1 cellular context compared by ENCODE assay signal in the genomic region with DNA sequence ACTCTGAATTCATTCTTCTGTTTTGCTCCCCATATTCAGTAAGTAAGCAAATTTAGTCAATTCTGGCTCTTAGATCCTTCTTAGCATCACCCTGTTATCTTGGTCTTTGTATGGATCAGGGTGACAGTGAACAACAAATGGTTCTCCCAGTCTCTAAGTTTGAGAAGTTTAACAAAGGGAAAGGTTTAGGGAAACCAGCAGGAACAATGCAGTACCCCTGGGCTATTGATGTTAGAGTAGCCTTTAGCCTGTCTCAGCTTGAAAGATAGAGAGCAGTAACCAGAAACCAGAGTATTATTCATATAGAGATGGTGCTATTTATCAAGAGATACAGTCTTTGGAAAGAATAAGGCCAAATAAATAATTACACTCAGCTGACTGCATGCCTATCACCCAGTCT.
TF ChIP-seq lines count a peak whose summit lies in the region.

No MANE protein-coding gene starts in this region.

TF ChIP-seq in GM23338, 12 proteins besides CTCF, POLR2A, EP300 and RAD21 (continued from another document):
- TF ChIP-seq, protein P1, sequence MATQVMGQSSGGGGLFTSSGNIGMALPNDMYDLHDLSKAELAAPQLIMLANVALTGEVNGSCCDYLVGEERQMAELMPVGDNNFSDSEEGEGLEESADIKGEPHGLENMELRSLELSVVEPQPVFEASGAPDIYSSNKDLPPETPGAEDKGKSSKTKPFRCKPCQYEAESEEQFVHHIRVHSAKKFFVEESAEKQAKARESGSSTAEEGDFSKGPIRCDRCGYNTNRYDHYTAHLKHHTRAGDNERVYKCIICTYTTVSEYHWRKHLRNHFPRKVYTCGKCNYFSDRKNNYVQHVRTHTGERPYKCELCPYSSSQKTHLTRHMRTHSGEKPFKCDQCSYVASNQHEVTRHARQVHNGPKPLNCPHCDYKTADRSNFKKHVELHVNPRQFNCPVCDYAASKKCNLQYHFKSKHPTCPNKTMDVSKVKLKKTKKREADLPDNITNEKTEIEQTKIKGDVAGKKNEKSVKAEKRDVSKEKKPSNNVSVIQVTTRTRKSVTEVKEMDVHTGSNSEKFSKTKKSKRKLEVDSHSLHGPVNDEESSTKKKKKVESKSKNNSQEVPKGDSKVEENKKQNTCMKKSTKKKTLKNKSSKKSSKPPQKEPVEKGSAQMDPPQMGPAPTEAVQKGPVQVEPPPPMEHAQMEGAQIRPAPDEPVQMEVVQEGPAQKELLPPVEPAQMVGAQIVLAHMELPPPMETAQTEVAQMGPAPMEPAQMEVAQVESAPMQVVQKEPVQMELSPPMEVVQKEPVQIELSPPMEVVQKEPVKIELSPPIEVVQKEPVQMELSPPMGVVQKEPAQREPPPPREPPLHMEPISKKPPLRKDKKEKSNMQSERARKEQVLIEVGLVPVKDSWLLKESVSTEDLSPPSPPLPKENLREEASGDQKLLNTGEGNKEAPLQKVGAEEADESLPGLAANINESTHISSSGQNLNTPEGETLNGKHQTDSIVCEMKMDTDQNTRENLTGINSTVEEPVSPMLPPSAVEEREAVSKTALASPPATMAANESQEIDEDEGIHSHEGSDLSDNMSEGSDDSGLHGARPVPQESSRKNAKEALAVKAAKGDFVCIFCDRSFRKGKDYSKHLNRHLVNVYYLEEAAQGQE (IDR thresholded peaks at IDR 0.05; ENCODE audit: unreplicated experiment), result no peak
- TF ChIP-seq STAT1 (IDR thresholded peaks at IDR 0.05; ENCODE audit: unreplicated experiment) (no peak), JUNB (IDR thresholded peaks at IDR 0.05; ENCODE audit: unreplicated experiment) (no peak)
- TF ChIP-seq, protein P2, sequence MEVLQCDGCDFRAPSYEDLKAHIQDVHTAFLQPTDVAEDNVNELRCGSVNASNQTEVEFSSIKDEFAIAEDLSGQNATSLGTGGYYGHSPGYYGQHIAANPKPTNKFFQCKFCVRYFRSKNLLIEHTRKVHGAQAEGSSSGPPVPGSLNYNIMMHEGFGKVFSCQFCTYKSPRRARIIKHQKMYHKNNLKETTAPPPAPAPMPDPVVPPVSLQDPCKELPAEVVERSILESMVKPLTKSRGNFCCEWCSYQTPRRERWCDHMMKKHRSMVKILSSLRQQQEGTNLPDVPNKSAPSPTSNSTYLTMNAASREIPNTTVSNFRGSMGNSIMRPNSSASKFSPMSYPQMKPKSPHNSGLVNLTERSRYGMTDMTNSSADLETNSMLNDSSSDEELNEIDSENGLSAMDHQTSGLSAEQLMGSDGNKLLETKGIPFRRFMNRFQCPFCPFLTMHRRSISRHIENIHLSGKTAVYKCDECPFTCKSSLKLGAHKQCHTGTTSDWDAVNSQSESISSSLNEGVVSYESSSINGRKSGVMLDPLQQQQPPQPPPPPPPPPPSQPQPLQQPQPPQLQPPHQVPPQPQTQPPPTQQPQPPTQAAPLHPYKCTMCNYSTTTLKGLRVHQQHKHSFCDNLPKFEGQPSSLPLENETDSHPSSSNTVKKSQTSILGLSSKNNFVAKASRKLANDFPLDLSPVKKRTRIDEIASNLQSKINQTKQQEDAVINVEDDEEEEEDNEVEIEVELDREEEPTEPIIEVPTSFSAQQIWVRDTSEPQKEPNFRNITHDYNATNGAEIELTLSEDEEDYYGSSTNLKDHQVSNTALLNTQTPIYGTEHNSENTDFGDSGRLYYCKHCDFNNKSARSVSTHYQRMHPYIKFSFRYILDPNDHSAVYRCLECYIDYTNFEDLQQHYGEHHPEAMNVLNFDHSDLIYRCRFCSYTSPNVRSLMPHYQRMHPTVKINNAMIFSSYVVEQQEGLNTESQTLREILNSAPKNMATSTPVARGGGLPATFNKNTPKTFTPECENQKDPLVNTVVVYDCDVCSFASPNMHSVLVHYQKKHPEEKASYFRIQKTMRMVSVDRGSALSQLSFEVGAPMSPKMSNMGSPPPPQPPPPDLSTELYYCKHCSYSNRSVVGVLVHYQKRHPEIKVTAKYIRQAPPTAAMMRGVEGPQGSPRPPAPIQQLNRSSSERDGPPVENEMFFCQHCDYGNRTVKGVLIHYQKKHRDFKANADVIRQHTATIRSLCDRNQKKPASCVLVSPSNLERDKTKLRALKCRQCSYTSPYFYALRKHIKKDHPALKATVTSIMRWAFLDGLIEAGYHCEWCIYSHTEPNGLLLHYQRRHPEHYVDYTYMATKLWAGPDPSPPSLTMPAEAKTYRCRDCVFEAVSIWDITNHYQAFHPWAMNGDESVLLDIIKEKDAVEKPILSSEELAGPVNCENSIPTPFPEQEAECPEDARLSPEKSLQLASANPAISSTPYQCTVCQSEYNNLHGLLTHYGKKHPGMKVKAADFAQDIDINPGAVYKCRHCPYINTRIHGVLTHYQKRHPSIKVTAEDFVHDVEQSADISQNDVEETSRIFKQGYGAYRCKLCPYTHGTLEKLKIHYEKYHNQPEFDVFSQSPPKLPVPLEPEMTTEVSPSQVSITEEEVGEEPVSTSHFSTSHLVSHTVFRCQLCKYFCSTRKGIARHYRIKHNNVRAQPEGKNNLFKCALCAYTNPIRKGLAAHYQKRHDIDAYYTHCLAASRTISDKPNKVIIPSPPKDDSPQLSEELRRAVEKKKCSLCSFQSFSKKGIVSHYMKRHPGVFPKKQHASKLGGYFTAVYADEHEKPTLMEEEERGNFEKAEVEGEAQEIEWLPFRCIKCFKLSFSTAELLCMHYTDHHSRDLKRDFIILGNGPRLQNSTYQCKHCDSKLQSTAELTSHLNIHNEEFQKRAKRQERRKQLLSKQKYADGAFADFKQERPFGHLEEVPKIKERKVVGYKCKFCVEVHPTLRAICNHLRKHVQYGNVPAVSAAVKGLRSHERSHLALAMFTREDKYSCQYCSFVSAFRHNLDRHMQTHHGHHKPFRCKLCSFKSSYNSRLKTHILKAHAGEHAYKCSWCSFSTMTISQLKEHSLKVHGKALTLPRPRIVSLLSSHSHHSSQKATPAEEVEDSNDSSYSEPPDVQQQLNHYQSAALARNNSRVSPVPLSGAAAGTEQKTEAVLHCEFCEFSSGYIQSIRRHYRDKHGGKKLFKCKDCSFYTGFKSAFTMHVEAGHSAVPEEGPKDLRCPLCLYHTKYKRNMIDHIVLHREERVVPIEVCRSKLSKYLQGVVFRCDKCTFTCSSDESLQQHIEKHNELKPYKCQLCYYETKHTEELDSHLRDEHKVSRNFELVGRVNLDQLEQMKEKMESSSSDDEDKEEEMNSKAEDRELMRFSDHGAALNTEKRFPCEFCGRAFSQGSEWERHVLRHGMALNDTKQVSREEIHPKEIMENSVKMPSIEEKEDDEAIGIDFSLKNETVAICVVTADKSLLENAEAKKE (CRISPR knock-in tag; IDR thresholded peaks at IDR 0.05), result no peak
TF ChIP-seq in GM23338: peak in this region for 0.
